Comparison of ENCODE assay signal across 19 cellular contexts in the genomic region with DNA sequence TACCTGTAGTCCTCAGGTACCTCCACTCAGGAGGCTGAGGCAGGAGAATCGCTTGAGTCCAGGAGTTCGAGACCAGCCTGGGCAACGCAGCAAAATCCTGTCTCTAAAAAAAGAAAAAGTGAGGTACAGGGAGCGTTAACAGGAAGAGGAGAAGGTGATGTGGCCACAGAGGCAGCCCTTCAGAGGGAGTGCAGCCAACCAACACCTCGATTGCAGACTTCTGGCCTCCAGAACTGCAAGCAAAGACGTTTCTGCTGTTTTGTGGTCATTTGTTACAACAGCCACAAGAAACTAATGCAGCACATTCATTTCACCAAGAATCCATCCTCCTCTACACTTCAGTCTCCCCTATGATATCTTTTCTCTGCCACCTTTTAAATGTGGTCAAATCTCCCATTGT.
A peak's percentile ranks its signal among the peaks of the same experiment; 100 is the strongest.
DNase-seq lines count a peak whose midpoint lies in the region; ATAC-seq and TF ChIP-seq lines count a peak whose summit lies in the region.
"Had no signal": no experiment of that assay in that cellular context is flagged by ENCODE, and none has a peak within 500 bp of the region (broad histone marks: within the 10 kb centered on the region; RNA-seq: fewer than 3 reads in every experiment).

No MANE protein-coding gene starts in this region.

- peak overlapping the region; percentile 49 for H3K4me3 Mint-ChIP-seq in activated CD8-positive, alpha-beta memory T cell treated with anti-CD3 and anti-CD28 coated beads, Interleukin-2, amount 10 ng/mL, durations not matched to agents 7 days and 5 days
- no peak overlapping the region for H3K4me3 Mint-ChIP-seq in T-helper 17 cell
- peak overlapping the region; percentile 54 for H3K4me3 Mint-ChIP-seq in natural killer cell treated with Interleukin-12 subunit alpha and Interleukin-12 subunit beta and Interleukin-15 and Interleukin-18, amount 100 ng/mL, for 72 hours
- H3K4me3 Mint-ChIP-seq: B cell; CD4-positive, CD25-positive, alpha-beta regulatory T cell had no signal

- no peaks in the 10 kb centered on the region for H4K20me1 ChIP-seq in Loucy (ENCODE audit: insufficient read depth, low read length, poor library complexity, severe bottlenecking)

- H3K79me2 ChIP-seq in Loucy (ENCODE audit: insufficient read depth, low read length): no peaks in the 10 kb centered on the region

- H3K9me2 ChIP-seq in Loucy (replicated peaks; ENCODE audit: low read depth, low read length): no peaks in the 10 kb centered on the region

- intact Hi-C loops in body of pancreas (cut with DNase I): no loop called here
- intact Hi-C loops in psoas muscle (cut with DNase I): no loop called here

- H3K27ac ChIP-seq in body of pancreas (no peak overlapping the region), psoas muscle (no peak overlapping the region)

- 61 to 71% methylated on average over 6 of the region's 6 CpGs for WGBS in body of pancreas, 2 donors
- WGBS in psoas muscle, 3 donors: 80 to 89% (median 88%) methylated on average over 6 of the region's 6 CpGs

- DNase-seq in activated CD8-positive, alpha-beta memory T cell treated with anti-CD3 and anti-CD28 coated beads, Interleukin-2, amount 10 ng/mL, durations not matched to agents 7 days and 5 days: peak; percentile 80
- DNase-seq in activated CD8-positive, alpha-beta memory T cell treated with anti-CD3 and anti-CD28 coated beads, Interleukin-2, amount 50 U/mL, for 48 hours: no peak
- no peak for DNase-seq in T-helper 17 cell
- DNase-seq in natural killer cell treated with Interleukin-12 subunit alpha and Interleukin-12 subunit beta and Interleukin-15 and Interleukin-18, amount 100 ng/mL, for 72 hours (ENCODE audit: low spot score): no peak
- DNase-seq in H4 (ENCODE audit: low spot score): no peak
- no peak for DNase-seq in body of pancreas
- DNase-seq in psoas muscle: no peak
- DNase-seq: CD4-positive, CD25-positive, alpha-beta regulatory T cell; EL; Kasumi-1; MG63; NCI-H1092 treated with DMSO at 0.1 percent for 48 hours; NCI-H146; NCI-H2029; NCI-H2227 treated with DMSO at 0.1 percent for 48 hours; NCI-H510A had no signal

- H3K4me3 ChIP-seq in Loucy (ENCODE audit: low read length, poor library complexity, severe bottlenecking) (no peak overlapping the region), body of pancreas (no peak overlapping the region), psoas muscle (no peak overlapping the region)
- H3K4me3 ChIP-seq: HAP-1, MG63 had no signal

- H2AFZ ChIP-seq in Loucy (ENCODE audit: low read length): peak overlapping the region; percentile 39; the same call in 1 of the 2 replicates

- H3K4me1 ChIP-seq in Loucy (ENCODE audit: insufficient read depth, low read length, poor library complexity, severe bottlenecking) (peaks cover 12% of the 10 kb centered on the region), body of pancreas (no peaks in the 10 kb centered on the region), psoas muscle (peaks cover 4% of the 10 kb centered on the region)
- H3K4me1 ChIP-seq: HAP-1 had no signal

- TF ChIP-seq POLR2A in body of pancreas (IDR thresholded peaks at IDR 0.05): no peak

- H3K36me3 ChIP-seq in Loucy (ENCODE audit: insufficient read depth, low read length): no peaks in the 10 kb centered on the region
- H3K36me3 ChIP-seq in body of pancreas (replicated peaks in 1 of 2; ENCODE audit: insufficient read depth in 1 of 2, low read depth in 2 of 2): no peaks in the 10 kb centered on the region
- H3K36me3 ChIP-seq in psoas muscle (ENCODE audit: insufficient read depth in 1 of 2, low read depth in 1 of 2): no peaks in the 10 kb centered on the region
- H3K36me3 ChIP-seq: HAP-1, MG63 had no signal

- no peak overlapping the region for H3K9ac ChIP-seq in Loucy (ENCODE audit: low read depth, low read length, poor library complexity, severe bottlenecking)

- peaks cover 52% of the 10 kb centered on the region for H3K4me1 Mint-ChIP-seq in activated CD8-positive, alpha-beta memory T cell treated with anti-CD3 and anti-CD28 coated beads, Interleukin-2, amount 10 ng/mL, durations not matched to agents 7 days and 5 days
- H3K4me1 Mint-ChIP-seq in T-helper 17 cell: peaks cover 4% of the 10 kb centered on the region
- peaks cover 20 to 29% of the 10 kb centered on the region in 2 donors for H3K4me1 Mint-ChIP-seq in natural killer cell treated with Interleukin-12 subunit alpha and Interleukin-12 subunit beta and Interleukin-15 and Interleukin-18, amount 100 ng/mL, for 72 hours (ENCODE audit: low read depth in 2 of 2)

- no peaks in the 10 kb centered on the region for H3K27me3 ChIP-seq in Loucy (ENCODE audit: insufficient read depth, low read length, poor library complexity, severe bottlenecking)
- H3K27me3 ChIP-seq in body of pancreas: no peaks in the 10 kb centered on the region
- H3K27me3 ChIP-seq in psoas muscle (ENCODE audit: insufficient read depth in 3 of 3, low read length in 2 of 3): no peaks in the 10 kb centered on the region
- H3K27me3 ChIP-seq: MG63 had no signal

- TF ChIP-seq CTCF in Loucy (conservative IDR thresholded peaks at IDR 0.05; ENCODE audit: low read length): no peak
- TF ChIP-seq CTCF in body of pancreas (IDR thresholded peaks at IDR 0.05): no peak
- no peak for TF ChIP-seq CTCF in psoas muscle (IDR thresholded peaks at IDR 0.05)

- H3K9me3 ChIP-seq in Loucy (ENCODE audit: insufficient read depth, low read depth, low read length) (no peaks in the 10 kb centered on the region), T-helper 17 cell (ENCODE audit: control insufficient read depth, low read length, poor library complexity, severe bottlenecking) (no peaks in the 10 kb centered on the region), body of pancreas (no peaks in the 10 kb centered on the region), psoas muscle (no peaks in the 10 kb centered on the region)
- H3K9me3 ChIP-seq: HAP-1, MG63 had no signal

- peaks cover 27% of the 10 kb centered on the region for H3K27me3 Mint-ChIP-seq in activated CD8-positive, alpha-beta memory T cell treated with anti-CD3 and anti-CD28 coated beads, Interleukin-2, amount 10 ng/mL, durations not matched to agents 7 days and 5 days
- H3K27me3 Mint-ChIP-seq in T-helper 17 cell: peaks cover 54% of the 10 kb centered on the region
- H3K27me3 Mint-ChIP-seq in natural killer cell treated with Interleukin-12 subunit alpha and Interleukin-12 subunit beta and Interleukin-15 and Interleukin-18, amount 100 ng/mL, for 72 hours: peaks cover 18 to 20% of the 10 kb centered on the region in 2 donors

- no peaks in the 10 kb centered on the region for H3K9me3 Mint-ChIP-seq in activated CD8-positive, alpha-beta memory T cell treated with anti-CD3 and anti-CD28 coated beads, Interleukin-2, amount 10 ng/mL, durations not matched to agents 7 days and 5 days (ENCODE audit: low read depth)
- no peaks in the 10 kb centered on the region for H3K9me3 Mint-ChIP-seq in natural killer cell treated with Interleukin-12 subunit alpha and Interleukin-12 subunit beta and Interleukin-15 and Interleukin-18, amount 100 ng/mL, for 72 hours

- peak overlapping the region; percentile 73 for H3K27ac Mint-ChIP-seq in activated CD8-positive, alpha-beta memory T cell treated with anti-CD3 and anti-CD28 coated beads, Interleukin-2, amount 10 ng/mL, durations not matched to agents 7 days and 5 days
- peak overlapping the region; percentile 51 for H3K27ac Mint-ChIP-seq in T-helper 17 cell
- H3K27ac Mint-ChIP-seq in natural killer cell treated with Interleukin-12 subunit alpha and Interleukin-12 subunit beta and Interleukin-15 and Interleukin-18, amount 100 ng/mL, for 72 hours: no peak overlapping the region
- H3K27ac Mint-ChIP-seq: B cell; CD4-positive, CD25-positive, alpha-beta regulatory T cell had no signal

- peaks cover 2% of the 10 kb centered on the region for H3K36me3 Mint-ChIP-seq in activated CD8-positive, alpha-beta memory T cell treated with anti-CD3 and anti-CD28 coated beads, Interleukin-2, amount 10 ng/mL, durations not matched to agents 7 days and 5 days
- peaks cover 13% of the 10 kb centered on the region for H3K36me3 Mint-ChIP-seq in T-helper 17 cell (ENCODE audit: low read depth)
- no peaks in the 10 kb centered on the region for H3K36me3 Mint-ChIP-seq in natural killer cell treated with Interleukin-12 subunit alpha and Interleukin-12 subunit beta and Interleukin-15 and Interleukin-18, amount 100 ng/mL, for 72 hours
- H3K36me3 Mint-ChIP-seq: CD4-positive, CD25-positive, alpha-beta regulatory T cell had no signal

- no peaks in the 10 kb centered on the region for H3F3A ChIP-seq in Loucy (ENCODE audit: low read depth)

- peak overlapping the region; percentile 32 for H3K4me2 ChIP-seq in Loucy (ENCODE audit: low read depth, low read length, poor library complexity, severe bottlenecking)

- CTCF ChIA-PET in activated CD8-positive, alpha-beta memory T cell treated with anti-CD3 and anti-CD28 coated beads, Interleukin-2, amount 10 ng/mL, durations not matched to agents 7 days and 5 days (lab: Charles Lee): interaction anchor here (0.5 kb wide), 1 partner anchor 323 kb away, joined by 3 read pairs; no protein-coding TSS in a partner anchor

- ATAC-seq in activated CD8-positive, alpha-beta memory T cell treated with anti-CD3 and anti-CD28 coated beads, Interleukin-2, amount 10 ng/mL, durations not matched to agents 7 days and 5 days: peak; percentile 64
- ATAC-seq in T-helper 17 cell (no peak), body of pancreas (no peak), psoas muscle (no peak)
- ATAC-seq in natural killer cell treated with Interleukin-12 subunit alpha and Interleukin-12 subunit beta and Interleukin-15 and Interleukin-18, amount 100 ng/mL, for 72 hours: peak; percentile 64 to 75

Comparison
In these comparisons a context has a peak if more than half of its experiments do, and no peak if none do; other contexts are left out.
1. ATAC-seq: peak in activated CD8-positive, alpha-beta memory T cell treated with anti-CD3 and anti-CD28 coated beads, Interleukin-2, amount 10 ng/mL, durations not matched to agents 7 days and 5 days (single experiment) and natural killer cell treated with Interleukin-12 subunit alpha and Interleukin-12 subunit beta and Interleukin-15 and Interleukin-18, amount 100 ng/mL, for 72 hours (2 of 2); none in T-helper 17 cell (single experiment), body of pancreas (single experiment) and psoas muscle (0 of 4).
2. H3K27ac Mint-ChIP-seq: peak in activated CD8-positive, alpha-beta memory T cell treated with anti-CD3 and anti-CD28 coated beads, Interleukin-2, amount 10 ng/mL, durations not matched to agents 7 days and 5 days (single experiment) and T-helper 17 cell (single experiment); none in natural killer cell treated with Interleukin-12 subunit alpha and Interleukin-12 subunit beta and Interleukin-15 and Interleukin-18, amount 100 ng/mL, for 72 hours (0 of 2).